ENCODE assay signal across 16 cellular contexts in genomic region chr2:237178396-237178795, GRCh38.
DNase-seq lines count a peak whose midpoint lies in the region; ATAC-seq and TF ChIP-seq lines count a peak whose summit lies in the region.
"Had no signal": no experiment of that assay in that cellular context is flagged by ENCODE, and none has a peak within 500 bp of the region (broad histone marks: within the 10 kb centered on the region; RNA-seq: fewer than 3 reads in every experiment).

No MANE protein-coding gene starts in this region.

- H3K27me3 ChIP-seq in MG63 (no peaks in the 10 kb centered on the region), osteoblast (ENCODE audit: insufficient read depth, low read length) (no peaks in the 10 kb centered on the region)
- H3K27me3 ChIP-seq: BLaER1 treated with 17β-estradiol and CSF1 and Interleukin-3, amounts not matched to agents 10 nM and 100 nM; cardiac muscle cell; heart right ventricle had no signal

- no peaks in the 10 kb centered on the region for H3K9me3 Mint-ChIP-seq in T-cell
- H3K9me3 Mint-ChIP-seq in activated T-cell treated with anti-CD3 and anti-CD28 coated beads, Interleukin-2, amount 50 U/mL, for 24 hours: no peaks in the 10 kb centered on the region

- no peak overlapping the region for H3K4me3 Mint-ChIP-seq in T-cell
- H3K4me3 Mint-ChIP-seq in activated T-cell treated with anti-CD3 and anti-CD28 coated beads, Interleukin-2, amount 50 U/mL, for 24 hours: no peak overlapping the region
- H3K4me3 Mint-ChIP-seq: activated CD8-positive, alpha-beta T cell treated with anti-CD3 and anti-CD28 coated beads, Interleukin-2, amount 10 ng/mL, durations not matched to agents 7 days and 5 days had no signal

- no peaks in the 10 kb centered on the region for H3K36me3 Mint-ChIP-seq in T-cell
- H3K36me3 Mint-ChIP-seq in activated T-cell treated with anti-CD3 and anti-CD28 coated beads, Interleukin-2, amount 50 U/mL, for 24 hours (ENCODE audit: low read depth): no peaks in the 10 kb centered on the region

- no peaks in the 10 kb centered on the region for H4K20me1 ChIP-seq in osteoblast (ENCODE audit: insufficient read depth, low read length)
- H4K20me1 ChIP-seq: BLaER1 treated with 17β-estradiol and CSF1 and Interleukin-3, amounts not matched to agents 10 nM and 100 nM had no signal

- H3K36me3 ChIP-seq in MG63 (peaks cover 26% of the 10 kb centered on the region), osteoblast (ENCODE audit: insufficient read depth, low read length) (no peaks in the 10 kb centered on the region)
- H3K36me3 ChIP-seq: BLaER1 treated with 17β-estradiol and CSF1 and Interleukin-3, amounts not matched to agents 10 nM and 100 nM; cardiac muscle cell; heart right ventricle; prostate gland had no signal

- CTCF ChIA-PET in T-cell (lab: Charles Lee): no interaction called here

- DNase-seq in DMS53 treated with DMSO at 0.1 percent for 48 hours (lab: John Stamatoyannopoulos, UW; ENCODE audit: unreplicated experiment) (peak; percentile 35), MG63 (peak; percentile 94), choroid plexus epithelial cell (ENCODE audit: low read depth) (peak; percentile 92), osteoblast (ENCODE audit: insufficient read length, low spot score, missing footprints) (no peak), NCI-H524 treated with DMSO at 0.1 percent for 48 hours (lab: John Stamatoyannopoulos, UW) (no peak), T-cell (no peak)
- DNase-seq in activated T-cell treated with anti-CD3 and anti-CD28 coated beads, Interleukin-2, amount 50 U/mL, for 24 hours: no peak
- DNase-seq: activated CD8-positive, alpha-beta T cell treated with anti-CD3 and anti-CD28 coated beads, Interleukin-2, amount 10 ng/mL, durations not matched to agents 7 days and 5 days; DMS79 treated with DMSO at 0.1 percent for 48 hours; heart right ventricle; left cardiac atrium; NCI-H2081 treated with DMSO at 0.1 percent for 48 hours had no signal

- H3K4me1 Mint-ChIP-seq in T-cell: no peaks in the 10 kb centered on the region
- H3K4me1 Mint-ChIP-seq in activated T-cell treated with anti-CD3 and anti-CD28 coated beads, Interleukin-2, amount 50 U/mL, for 24 hours (ENCODE audit: low read depth): peaks cover 3% of the 10 kb centered on the region

- peaks cover 35% of the 10 kb centered on the region for H3K4me1 ChIP-seq in osteoblast (ENCODE audit: insufficient read depth, low read length)
- H3K4me1 ChIP-seq: prostate gland had no signal

- no peak overlapping the region for H3K27ac Mint-ChIP-seq in T-cell
- H3K27ac Mint-ChIP-seq in activated T-cell treated with anti-CD3 and anti-CD28 coated beads, Interleukin-2, amount 50 U/mL, for 24 hours: no peak overlapping the region
- H3K27ac Mint-ChIP-seq: activated CD8-positive, alpha-beta T cell treated with anti-CD3 and anti-CD28 coated beads, Interleukin-2, amount 10 ng/mL, durations not matched to agents 7 days and 5 days had no signal

- H3K9me3 ChIP-seq in MG63: peaks cover 18% of the 10 kb centered on the region
- H3K9me3 ChIP-seq in osteoblast (ENCODE audit: low read depth, low read length): no peaks in the 10 kb centered on the region
- H3K9me3 ChIP-seq: prostate gland had no signal

- peaks cover 25 to 29% of the 10 kb centered on the region in 2 donors for H3K27me3 Mint-ChIP-seq in T-cell
- H3K27me3 Mint-ChIP-seq in activated T-cell treated with anti-CD3 and anti-CD28 coated beads, Interleukin-2, amount 50 U/mL, for 24 hours: peaks cover 36% of the 10 kb centered on the region

- peak overlapping the region; percentile 73 for H3K27ac ChIP-seq in osteoblast (ENCODE audit: low read depth, low read length)
- H3K27ac ChIP-seq: BLaER1 treated with 17β-estradiol and CSF1 and Interleukin-3, amounts not matched to agents 10 nM and 100 nM; cardiac muscle cell; heart right ventricle; prostate gland had no signal

- peak overlapping the region; percentile 49 for H2AFZ ChIP-seq in osteoblast (ENCODE audit: low read length)

- ATAC-seq in T-cell (replicated peaks in 1 of 4): no peak
- no peak for ATAC-seq in HG02981 (IDR thresholded peaks at IDR 0.05; ENCODE audit: unreplicated experiment)
- ATAC-seq: activated CD8-positive, alpha-beta T cell treated with anti-CD3 and anti-CD28 coated beads, Interleukin-2, amount 10 ng/mL, durations not matched to agents 7 days and 5 days; heart right ventricle; left cardiac atrium had no signal

- no peaks in the 10 kb centered on the region for H3K79me2 ChIP-seq in osteoblast (ENCODE audit: insufficient read depth, low read length)

- H3K4me3 ChIP-seq in MG63 (no peak overlapping the region), choroid plexus epithelial cell (ENCODE audit: low read depth, low read length) (no peak overlapping the region), osteoblast (ENCODE audit: insufficient read depth, low read length) (no peak overlapping the region)
- H3K4me3 ChIP-seq: BLaER1 treated with 17β-estradiol and CSF1 and Interleukin-3, amounts not matched to agents 10 nM and 100 nM; cardiac muscle cell; heart right ventricle; prostate gland had no signal

- POLR2A ChIA-PET in T-cell (lab: Charles Lee): no interaction called here

- peak overlapping the region; percentile 28 for H3K4me2 ChIP-seq in osteoblast (ENCODE audit: insufficient read depth, low read length)
- H3K4me2 ChIP-seq: BLaER1 treated with 17β-estradiol and CSF1 and Interleukin-3, amounts not matched to agents 10 nM and 100 nM had no signal

- TF ChIP-seq CTCF in choroid plexus epithelial cell (conservative IDR thresholded peaks at IDR 0.05; ENCODE audit: low read depth, low read length) (no peak), osteoblast (IDR thresholded peaks at IDR 0.05; ENCODE audit: extremely low read depth, low read depth, low read length) (no peak)

Comparison
In these comparisons a context has a peak if more than half of its experiments do, and no peak if none do; other contexts are left out.
1. DNase-seq: peak in DMS53 treated with DMSO at 0.1 percent for 48 hours (single experiment), MG63 (single experiment) and choroid plexus epithelial cell (single experiment); none in osteoblast (single experiment), NCI-H524 treated with DMSO at 0.1 percent for 48 hours (single experiment), T-cell (0 of 34) and activated T-cell treated with anti-CD3 and anti-CD28 coated beads, Interleukin-2, amount 50 U/mL, for 24 hours (single experiment).